In the genomic region with DNA sequence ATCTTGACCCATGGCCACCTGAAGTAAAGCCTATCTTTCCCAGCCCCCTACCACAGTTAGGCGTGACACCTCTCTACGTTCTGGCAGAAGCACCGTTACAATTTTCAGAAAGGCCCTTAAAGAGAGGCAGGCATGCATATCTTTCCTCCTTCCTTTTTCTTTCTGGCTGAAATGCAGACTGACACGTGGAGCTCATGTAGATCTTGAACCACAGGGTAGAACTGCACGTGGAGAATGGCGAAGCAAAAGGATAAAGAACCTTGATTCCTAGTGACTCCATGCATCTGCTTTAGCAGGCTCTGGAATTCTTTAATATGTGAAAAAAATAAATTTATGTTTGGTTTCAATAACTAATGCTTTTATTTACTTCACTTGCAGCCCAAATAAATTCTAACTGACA, we compare ENCODE assay signal across 28 cellular contexts.
"Had no signal": no experiment of that assay in that cellular context is flagged by ENCODE, and none has a peak within 500 bp of the region (broad histone marks: within the 10 kb centered on the region; RNA-seq: fewer than 3 reads in every experiment).

No MANE protein-coding gene starts in this region.

- H3K4me1 ChIP-seq: colonic mucosa, esophagus muscularis mucosa, esophagus squamous epithelium, foreskin keratinocyte, gastrocnemius medialis, gastroesophageal sphincter, heart left ventricle, heart right ventricle had no signal

- H3K36me3 ChIP-seq: colonic mucosa, esophagus muscularis mucosa, esophagus squamous epithelium, gastrocnemius medialis, gastroesophageal sphincter, heart left ventricle, heart right ventricle had no signal

- H3K9me3 ChIP-seq: colonic mucosa, esophagus muscularis mucosa, esophagus squamous epithelium, gastrocnemius medialis, gastroesophageal sphincter, heart left ventricle had no signal

- H3K4me3 ChIP-seq: colonic mucosa, coronary artery, dorsolateral prefrontal cortex, esophagus muscularis mucosa, esophagus squamous epithelium, gastrocnemius medialis, gastroesophageal sphincter, heart left ventricle, heart right ventricle had no signal

- H3K27me3 ChIP-seq: colonic mucosa, dorsolateral prefrontal cortex, esophagus muscularis mucosa, esophagus squamous epithelium, foreskin keratinocyte, gastrocnemius medialis, gastroesophageal sphincter, heart left ventricle, heart right ventricle had no signal

- DNase-seq: colonic mucosa; cortex of kidney; dermis blood vessel endothelial cell; dorsolateral prefrontal cortex; effector CD4-positive, alpha-beta T cell; effector CD8-positive, alpha-beta T cell; effector memory CD4-positive, alpha-beta T cell; effector memory CD8-positive, alpha-beta T cell; endodermal cell; erythroblast; esophagus squamous epithelium; foreskin fibroblast; foreskin keratinocyte; foreskin melanocyte; gastrocnemius medialis; glutamatergic neuron; head of caudate nucleus; heart left ventricle; heart right ventricle had no signal

- H3K27ac ChIP-seq: colonic mucosa, coronary artery, dorsolateral prefrontal cortex, epithelial cell of prostate, esophagus muscularis mucosa, esophagus squamous epithelium, foreskin keratinocyte, gastrocnemius medialis, gastroesophageal sphincter, heart left ventricle, heart right ventricle had no signal

- ATAC-seq: effector memory CD8-positive, alpha-beta T cell; esophagus mucosa; foreskin keratinocyte; gastrocnemius medialis; gastroesophageal sphincter; heart left ventricle; heart right ventricle had no signal

- FAIRE-seq: colon, endometrium, endothelial cell of umbilical vein, frontal cortex had no signal
